8 cellular contexts compared by ENCODE assay signal in genomic region chr6:105137388-105137787, GRCh38. TPM values are rescaled to one million over a fixed set of nuclear protein-coding genes. Genes with fewer than 3 reads are reported as not detected.
A peak's percentile ranks its signal among the peaks of the same experiment; 100 is the strongest.
DNase-seq lines count a peak whose midpoint lies in the region; ATAC-seq and TF ChIP-seq lines count a peak whose summit lies in the region.

No MANE protein-coding gene starts in this region.

- no peaks in the 10 kb centered on the region for H3F3A ChIP-seq in neural cell (ENCODE audit: insufficient read depth, low read length, poor library complexity, severe bottlenecking)

- no peak for TF ChIP-seq CTCF in neural cell (IDR thresholded peaks at IDR 0.05; ENCODE audit: poor library complexity, severe bottlenecking)

- CTCF ChIA-PET in CD8-positive, alpha-beta memory T cell (lab: Charles Lee), result no interaction called here

- no peak overlapping the region for H3K27ac Mint-ChIP-seq in CD8-positive, alpha-beta memory T cell

- H3K79me2 ChIP-seq in neural cell (replicated peaks; ENCODE audit: insufficient read depth, low read length), result no peaks in the 10 kb centered on the region

- H4K20me1 ChIP-seq in neural cell (ENCODE audit: insufficient read depth), result no peaks in the 10 kb centered on the region

- no peaks in the 10 kb centered on the region for H3K9me2 ChIP-seq in neural cell (ENCODE audit: insufficient read depth, low read length)

- no peak overlapping the region for H3K4me3 ChIP-seq in CD8-positive, alpha-beta memory T cell (ENCODE audit: low read length)
- H3K4me3 ChIP-seq in esophagus (ENCODE audit: low read depth in 1 of 2, low read length in 2 of 2) (peak overlapping the region; percentile 69 to 75), neural cell (ENCODE audit: low read length) (peak overlapping the region; percentile 86)

- peaks cover 39 to 79% of the 10 kb centered on the region in 2 donors for H3K27me3 Mint-ChIP-seq in CD8-positive, alpha-beta memory T cell

- no peaks in the 10 kb centered on the region for H3K36me3 ChIP-seq in CD8-positive, alpha-beta memory T cell (ENCODE audit: insufficient read depth, low read length)
- no peaks in the 10 kb centered on the region for H3K36me3 ChIP-seq in esophagus (ENCODE audit: control insufficient read depth in 2 of 2, insufficient read depth in 2 of 2, low read length in 1 of 2)
- no peaks in the 10 kb centered on the region for H3K36me3 ChIP-seq in neural cell (ENCODE audit: insufficient read depth, low read length)

- H3K4me3 Mint-ChIP-seq in CD8-positive, alpha-beta memory T cell, result peak overlapping the region; percentile 68 to 91 (median 77)

- no peaks in the 10 kb centered on the region for H3K9me3 ChIP-seq in CD8-positive, alpha-beta memory T cell (ENCODE audit: low read length)
- no peaks in the 10 kb centered on the region for H3K9me3 ChIP-seq in esophagus (ENCODE audit: control insufficient read depth in 2 of 2, insufficient read depth in 1 of 2, low read depth in 1 of 2, low read length in 1 of 2)
- H3K9me3 ChIP-seq in neural cell (ENCODE audit: low read length), result no peaks in the 10 kb centered on the region

- no peak for TF ChIP-seq EP300 in neural cell (conservative IDR thresholded peaks at IDR 0.05; ENCODE audit: poor library complexity, severe bottlenecking)

- H3K9ac ChIP-seq in neural cell (ENCODE audit: low read length), result peak overlapping the region; percentile 29

- no peak overlapping the region for H3K27ac ChIP-seq in CD8-positive, alpha-beta memory T cell (ENCODE audit: low read depth, low read length)
- peak overlapping the region; percentile 6 to 45 for H3K27ac ChIP-seq in esophagus (ENCODE audit: low read depth in 2 of 2, low read length in 1 of 2)
- H3K27ac ChIP-seq in neural cell (ENCODE audit: low read length), result no peak overlapping the region

- H3K9me3 Mint-ChIP-seq in CD8-positive, alpha-beta memory T cell, result no peaks in the 10 kb centered on the region

- POLR2A ChIA-PET in CD8-positive, alpha-beta memory T cell (lab: Charles Lee), result no interaction called here

- WGBS in esophagus, 2 donors, result 7 to 8% methylated on average over 32 of the region's 32 CpGs

- no peaks in the 10 kb centered on the region for H3K36me3 Mint-ChIP-seq in CD8-positive, alpha-beta memory T cell

- H3K27me3 ChIP-seq in CD8-positive, alpha-beta memory T cell (ENCODE audit: insufficient read depth, low read length, poor library complexity, severe bottlenecking), result peaks cover 21% of the 10 kb centered on the region
- H3K27me3 ChIP-seq in esophagus (ENCODE audit: control insufficient read depth in 1 of 2, insufficient read depth in 2 of 2, low read length in 2 of 2) (peaks cover 0 to 5% of the 10 kb centered on the region in 2 donors), neural cell (ENCODE audit: insufficient read depth, low read depth, low read length) (peaks cover 27% of the 10 kb centered on the region)

- peaks cover 9 to 17% (median 17%) of the 10 kb centered on the region in 3 donors for H3K4me1 Mint-ChIP-seq in CD8-positive, alpha-beta memory T cell

- no peaks in the 10 kb centered on the region for H3K4me1 ChIP-seq in CD8-positive, alpha-beta memory T cell (ENCODE audit: insufficient read depth, low read length)
- H3K4me1 ChIP-seq in esophagus (ENCODE audit: control insufficient read depth in 2 of 2, insufficient read depth in 2 of 2, low read length in 1 of 2), result peaks cover 0 to 8% of the 10 kb centered on the region in 2 donors

- no peak for DNase-seq in CD8-positive, alpha-beta memory T cell
- DNase-seq in NCI-H69 (lab: John Stamatoyannopoulos, UW) (peak; percentile 72), OCI-M2 (lab: John Stamatoyannopoulos, UW; ENCODE audit: unreplicated experiment) (no peak), NCI-H524 (lab: John Stamatoyannopoulos, UW) (no peak), amniotic stem cell (lab: John Stamatoyannopoulos, UW) (no peak)

- no peak for TF ChIP-seq RAD21 in neural cell (conservative IDR thresholded peaks at IDR 0.05)

- no peak overlapping the region for H2AFZ ChIP-seq in neural cell (ENCODE audit: low read depth, low read length)

- ATAC-seq in GM18511 (IDR thresholded peaks at IDR 0.05; ENCODE audit: unreplicated experiment), result no peak

- no peak overlapping the region for H3K4me2 ChIP-seq in neural cell (ENCODE audit: low read length)

TF ChIP-seq in neural cell, 6 proteins besides CTCF, POLR2A, EP300 and RAD21:
- TF ChIP-seq POLR2AphosphoS5 (IDR thresholded peaks at IDR 0.05), result no peak
- no peak for TF ChIP-seq TAF1 (IDR thresholded peaks at IDR 0.05; ENCODE audit: low read depth)
- no peak for TF ChIP-seq REST (IDR thresholded peaks at IDR 0.05; ENCODE audit: borderline replicate concordance)
- TF ChIP-seq SMC3 (conservative IDR thresholded peaks at IDR 0.05; ENCODE audit: poor library complexity), result no peak
- TF ChIP-seq MXI1 (conservative IDR thresholded peaks at IDR 0.05; ENCODE audit: poor library complexity, severe bottlenecking), result no peak
- TF ChIP-seq EZH2 (IDR thresholded peaks at IDR 0.05; ENCODE audit: borderline replicate concordance, insufficient read depth, low read length, poor library complexity, severe bottlenecking), result no peak

RNA-seq across cellular contexts. Expression of gene POPDC3, which starts 42.4 kb away (rescaled TPM):
- not detected for total RNA-seq in CD8-positive, alpha-beta memory T cell
- not detected for polyA plus RNA-seq in CD8-positive, alpha-beta memory T cell
- polyA plus RNA-seq in esophagus (under 1 TPM in 1 of 2 donors, not detected in 1; 0.24 TPM), neural cell (not detected in 2 replicates)
- not detected in 2 replicates for polyA minus RNA-seq in neural cell

Comparison
In these comparisons a context has a peak if more than half of its experiments do, and no peak if none do; other contexts are left out.
1. H3K27ac ChIP-seq: peak in esophagus (2 of 2); none in CD8-positive, alpha-beta memory T cell (single experiment) and neural cell (single experiment).